8 cellular contexts compared by ENCODE assay signal in the genomic region with DNA sequence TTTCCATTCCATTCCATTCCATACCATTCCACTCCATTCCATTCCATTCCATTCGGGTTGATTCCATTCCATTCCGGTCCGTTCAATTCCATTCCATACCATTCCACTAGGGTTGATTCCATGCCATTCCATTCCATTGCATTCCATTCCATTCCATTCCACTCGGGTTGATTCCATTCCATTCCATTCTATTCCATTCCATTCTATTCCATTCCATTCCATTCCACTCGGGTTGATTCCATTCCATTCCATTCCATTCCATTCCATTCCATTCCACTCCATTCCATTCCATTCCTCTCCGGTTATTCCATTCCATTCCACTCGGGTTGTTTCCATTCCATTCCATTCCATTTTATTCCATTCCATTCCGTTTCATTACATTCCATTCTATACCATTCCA.
DNase-seq lines count a peak whose midpoint lies in the region; ATAC-seq and TF ChIP-seq lines count a peak whose summit lies in the region.
"Not testable (repeated sequence)": the region's sequence is repeated elsewhere in the genome, so short reads cannot be mapped to it uniquely, and the experiment has no call there.

No MANE protein-coding gene starts in this region.

- DNase-seq in left lobe of liver (ENCODE audit: low spot score); naive thymus-derived CD4-positive, alpha-beta T cell; thoracic aorta (ENCODE audit: low spot score): not testable (repeated sequence)

- H3K36me3 ChIP-seq in gastroesophageal sphincter; naive thymus-derived CD4-positive, alpha-beta T cell (ENCODE audit: control insufficient read depth in 2 of 3, insufficient read depth in 3 of 3, low read length in 3 of 3); thoracic aorta: not testable (repeated sequence)

- not testable (repeated sequence) for TF ChIP-seq POLR2A in gastroesophageal sphincter (IDR thresholded peaks at IDR 0.05)

- not testable (repeated sequence) for H3K4me3 Mint-ChIP-seq in naive thymus-derived CD4-positive, alpha-beta T cell

- peaks cover 10 to 68% (median 53%) of the 10 kb centered on the region in 11 donors for H3K9me3 Mint-ChIP-seq in naive thymus-derived CD4-positive, alpha-beta T cell

- not testable (repeated sequence) for H3K27me3 ChIP-seq in gastroesophageal sphincter; naive thymus-derived CD4-positive, alpha-beta T cell (ENCODE audit: control insufficient read depth in 2 of 2, insufficient read depth in 2 of 2, low read length in 2 of 2); thoracic aorta (replicated peaks; ENCODE audit: insufficient read depth)

- H3K4me1 Mint-ChIP-seq in naive thymus-derived CD4-positive, alpha-beta T cell, result peaks cover 0 to 12% (median 0%) of the 10 kb centered on the region in 7 donors

- POLR2A ChIA-PET in naive thymus-derived CD4-positive, alpha-beta T cell (lab: Charles Lee), result not testable (repeated sequence)

- H3K4me1 ChIP-seq in gastroesophageal sphincter; naive thymus-derived CD4-positive, alpha-beta T cell (ENCODE audit: control insufficient read depth in 2 of 2, insufficient read depth in 2 of 2, low read length in 2 of 2); thoracic aorta (ENCODE audit: control insufficient read depth in 1 of 2, low read depth in 2 of 2): not testable (repeated sequence)

- peak; percentile 32 for ATAC-seq in GM18502 (IDR thresholded peaks at IDR 0.05; ENCODE audit: poor library complexity, unreplicated experiment)
- peak; percentile 37 for ATAC-seq in GM19395 (IDR thresholded peaks at IDR 0.05; ENCODE audit: unreplicated experiment)
- ATAC-seq in HG03045 (IDR thresholded peaks at IDR 0.05; ENCODE audit: unreplicated experiment), result peak; percentile 30
- peak; percentile 37 for ATAC-seq in HG03457 (IDR thresholded peaks at IDR 0.05; ENCODE audit: unreplicated experiment)
- peak; percentile 56 for ATAC-seq in gastroesophageal sphincter
- ATAC-seq in left lobe of liver, result peak; percentile 50
- peak; percentile 49 for ATAC-seq in naive thymus-derived CD4-positive, alpha-beta T cell
- ATAC-seq in thoracic aorta (ENCODE audit: insufficient number of reproducible peaks, low FRiP score, low read depth), result peak; percentile 60

- H3K27me3 Mint-ChIP-seq in naive thymus-derived CD4-positive, alpha-beta T cell, result not testable (repeated sequence)

- not testable (repeated sequence) for TF ChIP-seq EP300 in gastroesophageal sphincter (IDR thresholded peaks at IDR 0.05)

- TF ChIP-seq CTCF in gastroesophageal sphincter (IDR thresholded peaks at IDR 0.05); thoracic aorta (IDR thresholded peaks at IDR 0.05): not testable (repeated sequence)

- intact Hi-C loops in naive thymus-derived CD4-positive, alpha-beta T cell (cut with micrococcal nuclease), result not testable (repeated sequence)

- H3K27ac Mint-ChIP-seq in naive thymus-derived CD4-positive, alpha-beta T cell, result not testable (repeated sequence)

- CTCF ChIA-PET in naive thymus-derived CD4-positive, alpha-beta T cell (lab: Charles Lee), result not testable (repeated sequence)

- H3K9me3 ChIP-seq in gastroesophageal sphincter, result peaks cover 0 to 12% (median 0%) of the 10 kb centered on the region in 3 donors
- H3K9me3 ChIP-seq in naive thymus-derived CD4-positive, alpha-beta T cell (ENCODE audit: control insufficient read depth in 2 of 3, low read length in 3 of 3), result peaks cover 4 to 19% (median 10%) of the 10 kb centered on the region in 3 experiments
- H3K9me3 ChIP-seq in thoracic aorta, result not testable (repeated sequence)

- WGBS in gastroesophageal sphincter (ENCODE audit: low coverage in 1 of 2), 2 donors, result 42 to 64% methylated on average over 2 of the region's 8 CpGs

- H3K27ac ChIP-seq in gastroesophageal sphincter; naive thymus-derived CD4-positive, alpha-beta T cell (ENCODE audit: low read depth, low read length); thoracic aorta: not testable (repeated sequence)

- not testable (repeated sequence) for H3K4me3 ChIP-seq in gastroesophageal sphincter; naive thymus-derived CD4-positive, alpha-beta T cell (ENCODE audit: low read length); thoracic aorta

- H3K36me3 Mint-ChIP-seq in naive thymus-derived CD4-positive, alpha-beta T cell, result peaks cover 13 to 47% (median 31%) of the 10 kb centered on the region in 5 donors
